Comparison of ENCODE assay signal across 1 cellular context in genomic region chr5:79109527-79110492, GRCh38.
A peak's percentile ranks its signal among the peaks of the same experiment; 100 is the strongest.
TF ChIP-seq lines count a peak whose summit lies in the region.

No MANE protein-coding gene starts in this region.

TF ChIP-seq in K562, 482 proteins besides CTCF, POLR2A, EP300 and RAD21 (continued from another document):
- TF ChIP-seq CEBPZ (IDR thresholded peaks at IDR 0.05; ENCODE audit: borderline replicate concordance, low read depth, low read length) (no peak), CBFA2T2 (conservative IDR thresholded peaks at IDR 0.05) (no peak), CCNT2 (IDR thresholded peaks at IDR 0.05; ENCODE audit: borderline replicate concordance, extremely low read depth, insufficient read length, low read depth, low read length) (no peak), SMAD1 (IDR thresholded peaks at IDR 0.05; ENCODE audit: low read depth, low read length, partially characterized antibody) (no peak), PCBP1 (IDR thresholded peaks at IDR 0.05; ENCODE audit: low read depth, low read length, poor library complexity, severe bottlenecking) (no peak), CHCHD3 (CRISPR knock-in tag; IDR thresholded peaks at IDR 0.05) (no peak), MEIS2 (IDR thresholded peaks at IDR 0.05; ENCODE audit: partially characterized antibody) (peak; percentile 6), MIER1 (IDR thresholded peaks at IDR 0.05; ENCODE audit: low read depth) (no peak), HMGN3 (IDR thresholded peaks at IDR 0.05; ENCODE audit: borderline replicate concordance, extremely low read depth, insufficient read length, low read depth, low read length) (no peak), MTA1 (IDR thresholded peaks at IDR 0.05; ENCODE audit: borderline replicate concordance) (no peak), ZNF436 (CRISPR knock-in tag; IDR thresholded peaks at IDR 0.05) (no peak), NFIC (IDR thresholded peaks at IDR 0.05) (no peak)
